Comparison of ENCODE assay signal across 30 cellular contexts in genomic region chr1:191134796-191135195, GRCh38.
A peak's percentile ranks its signal among the peaks of the same experiment; 100 is the strongest.
DNase-seq lines count a peak whose midpoint lies in the region; ATAC-seq lines count a peak whose summit lies in the region.
"Had no signal": no experiment of that assay in that cellular context is flagged by ENCODE, and none has a peak within 500 bp of the region (broad histone marks: within the 10 kb centered on the region; RNA-seq: fewer than 3 reads in every experiment).

No MANE protein-coding gene starts in this region.

- no peak for ATAC-seq in HG03520 (IDR thresholded peaks at IDR 0.05; ENCODE audit: unreplicated experiment)
- ATAC-seq: activated CD4-positive, alpha-beta T cell treated with anti-CD3 and anti-CD28 coated beads for 36 hours; esophagus mucosa; gastrocnemius medialis; HepG2; left lobe of liver; PC-3; Right ventricle myocardium inferior; stimulated activated naive CD8-positive, alpha-beta T cell treated with anti-CD3 and anti-CD28 coated beads, Interleukin-15, amount 100 ng/mL, for 72 hours had no signal

- peak; percentile 32 for DNase-seq in A172 (ENCODE audit: low spot score)
- peak; percentile 1 for DNase-seq in M059J (ENCODE audit: low read depth)
- peak; percentile 81 for DNase-seq in dermis blood vessel endothelial cell
- peak; percentile 10 for DNase-seq in glomerular visceral epithelial cell (ENCODE audit: extremely low spot score)
- no peak for DNase-seq in NCI-H2107 (lab: John Stamatoyannopoulos, UW)
- no peak for DNase-seq in activated CD4-positive, alpha-beta T cell treated with anti-CD3 and anti-CD28 coated beads for 48 hours
- no peak for DNase-seq in midbrain (lab: John Stamatoyannopoulos, UW)
- DNase-seq: activated CD4-positive, alpha-beta T cell treated with anti-CD3 and anti-CD28 coated beads for 36 hours; activated gamma-delta T cell treated with Interleukin-2 at 50 U/mL for 16 hours; activated T-cell treated with anti-CD3 and anti-CD28 coated beads, Interleukin-2, amount 50 U/mL, for 24 hours; brain microvascular endothelial cell; effector CD8-positive, alpha-beta T cell; gastrocnemius medialis; HFFc6; hypothalamus; immature natural killer cell; Kasumi-1; NCI-H187; NCI-H524 treated with DMSO at 0.1 percent for 48 hours; NK-92 treated with Interleukin-12 subunit alpha and Interleukin-12 subunit beta, amount 100 ng/mL, for 24 hours; PC-3; stimulated activated CD4-positive, alpha-beta T cell treated with anti-CD3 and anti-CD28 coated beads, Interleukin-1b, Interleukin-23, amount 100 ng/mL, for 48 hours; stimulated activated CD8-positive, alpha-beta memory T cell treated with anti-CD3 and anti-CD28 coated beads, Interleukin-4, amount 100 ng/mL, for 48 hours; stimulated activated naive CD8-positive, alpha-beta T cell treated with anti-CD3 and anti-CD28 coated beads, Interleukin-15, amount 100 ng/mL, for 72 hours; thyroid gland had no signal

Comparison
In these comparisons a context has a peak if more than half of its experiments do, and no peak if none do; other contexts are left out.
1. DNase-seq: peak in A172 (single experiment), M059J (single experiment), dermis blood vessel endothelial cell (single experiment) and glomerular visceral epithelial cell (single experiment); none in NCI-H2107 (single experiment), activated CD4-positive, alpha-beta T cell treated with anti-CD3 and anti-CD28 coated beads for 48 hours (single experiment) and midbrain (single experiment).